ENCODE assay signal across 8 cellular contexts in genomic region chr10:102408728-102409603, GRCh38. TPM values are rescaled to one million over a fixed set of nuclear protein-coding genes. Genes with fewer than 3 reads are reported as not detected.
DNase-seq lines count a peak whose midpoint lies in the region; ATAC-seq and TF ChIP-seq lines count a peak whose summit lies in the region.

No MANE protein-coding gene starts in this region.

- intact Hi-C loops in spleen (cut with DNase I; ENCODE audit: low total_unique reads): no loop called here

- H3K27ac ChIP-seq in spleen: peak overlapping the region in 4 of 8 donors; percentile 13 to 43 (median 36)

- H3K36me3 ChIP-seq in GM06990 (ENCODE audit: control insufficient read depth, insufficient read depth, low read length) (no peaks in the 10 kb centered on the region), iPS-15b (ENCODE audit: control insufficient read depth, insufficient read depth, low read length) (peaks cover 3% of the 10 kb centered on the region), spleen (no peaks in the 10 kb centered on the region)

- ATAC-seq in GM21717 (IDR thresholded peaks at IDR 0.05; ENCODE audit: unreplicated experiment) (no peak), HG02571 (IDR thresholded peaks at IDR 0.05; ENCODE audit: unreplicated experiment) (no peak)

- DNase-seq in GM06990 (ENCODE audit: extremely low read depth, insufficient read length): no peak
- DNase-seq in SW480 (ENCODE audit: low spot score): peak; percentile 25
- peak in 37 of 56 donors; percentile 12 to 75 (median 50) for DNase-seq in amygdala (lab: John Stamatoyannopoulos, UW)
- peak; percentile 82 for DNase-seq in spleen
- no peak for DNase-seq in NOMO-1 (lab: John Stamatoyannopoulos, UW; ENCODE audit: unreplicated experiment in 2 of 2)

- TF ChIP-seq CTCF in GM06990 (IDR thresholded peaks at IDR 0.05; ENCODE audit: insufficient read depth, low read length, poor library complexity, severe bottlenecking): no peak
- no peak for TF ChIP-seq CTCF in spleen (IDR thresholded peaks at IDR 0.05 in 8 of 11, conservative IDR thresholded peaks at IDR 0.05 in 3 of 11)

- H3K4me1 ChIP-seq in iPS-15b (ENCODE audit: control insufficient read depth, insufficient read depth, low read length): peaks cover 14% of the 10 kb centered on the region
- H3K4me1 ChIP-seq in spleen: peaks cover 5 to 36% (median 25%) of the 10 kb centered on the region in 6 donors

- no peak overlapping the region for H3K9ac ChIP-seq in iPS-15b (ENCODE audit: low read depth, low read length)

- H3K9me3 ChIP-seq in iPS-15b (ENCODE audit: control insufficient read depth, insufficient read depth, low read length) (no peaks in the 10 kb centered on the region), spleen (no peaks in the 10 kb centered on the region)

- TF ChIP-seq POLR2A in spleen (IDR thresholded peaks at IDR 0.05): no peak

- peaks cover 6% of the 10 kb centered on the region for H3K27me3 ChIP-seq in GM06990 (replicated peaks; ENCODE audit: control insufficient read depth, insufficient read depth, low read length)
- H3K27me3 ChIP-seq in iPS-15b (ENCODE audit: control insufficient read depth, insufficient read depth, low read length): peaks cover 40% of the 10 kb centered on the region
- H3K27me3 ChIP-seq in spleen (replicated peaks in 1 of 7): peaks cover 12 to 72% (median 53%) of the 10 kb centered on the region in 7 donors

- 1% methylated on average over 62 to 103 of the region's 103 CpGs for WGBS in spleen, 5 donors

- H3K4me3 ChIP-seq in GM06990 (replicated peaks; ENCODE audit: low read depth, low read length): peak overlapping the region; percentile 49
- peak overlapping the region; percentile 61 for H3K4me3 ChIP-seq in iPS-15b (ENCODE audit: low read depth, low read length)
- peak overlapping the region in 7 of 8 donors; percentile 33 to 71 (median 40) for H3K4me3 ChIP-seq in spleen

RNA-seq across cellular contexts. Expression of gene PSD, which starts 9.6 kb away (rescaled TPM):
- total RNA-seq in spleen: 1 to 10 TPM in 6 of 7 donors, under 1 TPM in 1; 0.59 to 2.5 (median 1.3) TPM
- polyA plus RNA-seq in spleen: 1 to 10 TPM in 2 of 3 donors, under 1 TPM in 1; 0.65 to 1.1 (median 1.0) TPM

RNA-seq across cellular contexts. Expression of gene FBXL15, which starts 11.7 kb away (rescaled TPM):
- 10 to 100 TPM; 16.7 to 27.9 (median 22.8) TPM for total RNA-seq in spleen
- 10 to 100 TPM; 17.6 to 28.7 (median 23.6) TPM for polyA plus RNA-seq in spleen

RNA-seq across cellular contexts. Expression of gene NFKB2, which starts 13.5 kb away (rescaled TPM):
- total RNA-seq in spleen: 100 to 1,000 TPM in 3 of 7 donors, 10 to 100 TPM in 4; 51.6 to 161 (median 75.2) TPM
- 10 to 100 TPM; 34.7 to 55.2 (median 51.9) TPM for polyA plus RNA-seq in spleen

RNA-seq across cellular contexts. Expression of gene CUEDC2, which starts 23.4 kb away (rescaled TPM):
- 10 to 100 TPM; 35.3 to 48.4 (median 43.0) TPM for total RNA-seq in spleen
- 10 to 100 TPM; 48.5 to 59.1 (median 58.7) TPM for polyA plus RNA-seq in spleen

RNA-seq across cellular contexts. Expression of gene C10orf95, which starts 42.4 kb away (rescaled TPM):
- under 1 TPM in 4 of 7 donors, not detected in 3; 0.33 to 0.77 (median 0.47) TPM for total RNA-seq in spleen
- polyA plus RNA-seq in spleen: under 1 TPM; 0.06 to 0.33 (median 0.18) TPM

Comparison
In these comparisons a context has a peak if more than half of its experiments do, and no peak if none do; other contexts are left out.
1. DNase-seq: peak in SW480 (single experiment), amygdala (37 of 56) and spleen (single experiment); none in GM06990 (single experiment) and NOMO-1 (0 of 2).
2. Peak in every context shown above with its lines, with median percentiles within 50 percentile points of each other: H3K4me3 ChIP-seq.